In the genomic region with DNA sequence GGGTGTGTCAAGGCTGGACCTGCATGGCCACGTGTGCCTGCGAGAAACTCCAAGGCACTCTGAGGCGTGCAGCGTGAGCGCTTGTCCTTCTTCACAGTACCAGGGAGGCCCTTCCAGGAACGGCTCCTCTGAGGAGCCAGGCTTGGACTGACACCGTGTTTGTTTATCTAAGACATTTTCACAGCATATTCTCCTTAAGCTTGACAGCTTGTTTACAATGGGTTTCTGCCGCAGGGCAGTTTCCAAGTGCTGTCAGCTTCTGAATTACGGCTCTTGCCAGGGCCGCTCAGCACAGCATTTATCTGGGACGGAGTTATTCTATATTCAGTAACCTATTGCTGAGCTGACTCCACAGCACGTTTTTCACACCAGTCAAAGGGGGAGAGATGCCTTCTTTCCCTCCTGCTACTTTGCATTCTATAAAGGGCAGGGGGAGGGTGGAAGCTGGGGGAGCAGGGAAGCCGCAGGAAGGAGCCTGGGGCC, we compare ENCODE assay signal across 20 cellular contexts.
DNase-seq lines count a peak whose midpoint lies in the region; ATAC-seq and TF ChIP-seq lines count a peak whose summit lies in the region.
"Had no signal": no experiment of that assay in that cellular context is flagged by ENCODE, and none has a peak within 500 bp of the region (broad histone marks: within the 10 kb centered on the region; RNA-seq: fewer than 3 reads in every experiment).

No MANE protein-coding gene starts in this region.

- no peaks in the 10 kb centered on the region for H3K27me3 ChIP-seq in right atrium auricular region
- H3K27me3 ChIP-seq: vagina had no signal

- H3K9me3 ChIP-seq in right atrium auricular region: no peaks in the 10 kb centered on the region
- H3K9me3 ChIP-seq: prostate gland, vagina had no signal

- H3K27me3 Mint-ChIP-seq in glutamatergic neuron (ENCODE audit: unreplicated experiment): no peaks in the 10 kb centered on the region
- H3K27me3 Mint-ChIP-seq: memory B cell, T-cell had no signal

- ATAC-seq in Right ventricle myocardium superior (ENCODE audit: poor library complexity) (peak; percentile 69), GM18511 (IDR thresholded peaks at IDR 0.05; ENCODE audit: unreplicated experiment) (no peak)
- ATAC-seq: effector memory CD8-positive, alpha-beta T cell; GM12878; natural killer cell; T-cell had no signal

- no peak overlapping the region for H3K4me3 ChIP-seq in right atrium auricular region
- H3K4me3 ChIP-seq: GM12878, prostate gland, vagina had no signal

- intact Hi-C loops in Right ventricle myocardium superior (cut with DNase I): no loop called here

- H3K9me3 Mint-ChIP-seq in glutamatergic neuron (ENCODE audit: unreplicated experiment): no peaks in the 10 kb centered on the region
- H3K9me3 Mint-ChIP-seq: effector memory CD8-positive, alpha-beta T cell; memory B cell; natural killer cell; T-cell had no signal

- no peak overlapping the region for H3K27ac Mint-ChIP-seq in glutamatergic neuron (ENCODE audit: unreplicated experiment)
- H3K27ac Mint-ChIP-seq: effector memory CD8-positive, alpha-beta T cell; memory B cell; natural killer cell; T-cell had no signal

- TF ChIP-seq CTCF in right atrium auricular region (IDR thresholded peaks at IDR 0.05) (no peak), glutamatergic neuron (IDR thresholded peaks at IDR 0.05; ENCODE audit: partially characterized antibody, unreplicated experiment) (no peak)

- DNase-seq in Right ventricle myocardium superior (no peak), right atrium auricular region (ENCODE audit: low spot score) (no peak), astrocyte of the hippocampus (ENCODE audit: low read depth, low spot score) (peak; percentile 81), left kidney (ENCODE audit: low read depth, low spot score) (peak; percentile 86), iPS-NIHi7 (ENCODE audit: extremely low spot score) (no peak), glutamatergic neuron (no peak), amniotic stem cell (lab: John Stamatoyannopoulos, UW) (no peak)
- DNase-seq: effector memory CD8-positive, alpha-beta T cell; HCEC 1CT; natural killer cell; NCI-H1694; NCI-H510A; SHP77 treated with DMSO at 0.1 percent for 48 hours; stimulated activated CD4-positive, alpha-beta T cell treated with anti-CD3 and anti-CD28 coated beads, Interleukin-4, amount 100 ng/mL, for 24 hours; T-cell had no signal

- no peaks in the 10 kb centered on the region for H3K36me3 Mint-ChIP-seq in glutamatergic neuron (ENCODE audit: unreplicated experiment)
- H3K36me3 Mint-ChIP-seq: natural killer cell had no signal

- H3K36me3 ChIP-seq in right atrium auricular region: no peaks in the 10 kb centered on the region
- H3K36me3 ChIP-seq: prostate gland, vagina had no signal

- H3K27ac ChIP-seq in right atrium auricular region: no peak overlapping the region
- H3K27ac ChIP-seq: prostate gland, vagina had no signal

- no peak overlapping the region for H3K4me3 Mint-ChIP-seq in glutamatergic neuron (ENCODE audit: unreplicated experiment)
- H3K4me3 Mint-ChIP-seq: effector memory CD8-positive, alpha-beta T cell; memory B cell; natural killer cell; T-cell had no signal

- H3K4me1 ChIP-seq in right atrium auricular region: peaks cover 0 to 6% of the 10 kb centered on the region in 2 donors
- H3K4me1 ChIP-seq: prostate gland, vagina had no signal

- H3K4me1 Mint-ChIP-seq in glutamatergic neuron (ENCODE audit: low read depth, unreplicated experiment): no peaks in the 10 kb centered on the region
- H3K4me1 Mint-ChIP-seq: natural killer cell, T-cell had no signal

Comparison
In these comparisons a context has a peak if more than half of its experiments do, and no peak if none do; other contexts are left out.
1. DNase-seq: peak in astrocyte of the hippocampus (single experiment) and left kidney (single experiment); none in Right ventricle myocardium superior (single experiment), right atrium auricular region (single experiment), iPS-NIHi7 (single experiment), glutamatergic neuron (single experiment) and amniotic stem cell (single experiment).